In genomic region chr7:104973909-104974415, GRCh38 we compare ENCODE assay signal across 11 cellular contexts. TPM values are rescaled to one million over a fixed set of nuclear protein-coding genes. Genes with fewer than 3 reads are reported as not detected.
DNase-seq lines count a peak whose midpoint lies in the region; ATAC-seq and TF ChIP-seq lines count a peak whose summit lies in the region.
"Had no signal": no experiment of that assay in that cellular context is flagged by ENCODE, and none has a peak within 500 bp of the region (broad histone marks: within the 10 kb centered on the region; RNA-seq: fewer than 3 reads in every experiment).

No MANE protein-coding gene starts in this region.

- peaks cover 95% of the 10 kb centered on the region for H4K20me1 ChIP-seq in BLaER1

- H3K36me3 ChIP-seq in BLaER1: peaks cover 41% of the 10 kb centered on the region

- no peaks in the 10 kb centered on the region for H3K27me3 Mint-ChIP-seq in T-helper 17 cell
- no peaks in the 10 kb centered on the region for H3K27me3 Mint-ChIP-seq in T-cell

- CTCF ChIA-PET in T-cell (lab: Charles Lee): interaction anchor here in 1 of 2 donors (0.6 kb wide), 1 partner anchor 57 kb away, joined by 17 read pairs; no protein-coding TSS in a partner anchor

- H3K9me3 Mint-ChIP-seq in T-cell: no peaks in the 10 kb centered on the region
- H3K9me3 Mint-ChIP-seq: H9; T-helper 2 cell treated with Interferon-gamma antibody and Interleukin-4, amounts not matched to agents 5 μg/mL and 100 μg/mL, for 36 hours had no signal

- TF ChIP-seq CTCF in fibroblast of pulmonary artery (IDR thresholded peaks at IDR 0.05; ENCODE audit: low read length, missing control alignments): no peak

- H3K4me3 Mint-ChIP-seq in T-helper 17 cell (no peak overlapping the region), T-cell (no peak overlapping the region)
- H3K4me3 Mint-ChIP-seq: H9; T-helper 2 cell treated with Interferon-gamma antibody and Interleukin-4, amounts not matched to agents 5 μg/mL and 100 μg/mL, for 36 hours had no signal

- POLR2A ChIA-PET in T-cell (lab: Charles Lee): interaction anchor here (0.6 to 1.0 kb wide), 3 partner anchors 142 to 1902 kb away, joined by 5 to 8 read pairs (median 8); no protein-coding TSS in a partner anchor

- peak overlapping the region; percentile 14; the same call in 1 of the 2 replicates for H3K4me3 ChIP-seq in BLaER1
- no peak overlapping the region for H3K4me3 ChIP-seq in fibroblast of pulmonary artery (replicated peaks; ENCODE audit: low read depth, low read length)

- peak overlapping the region; percentile 45; the same call in 1 of the 2 replicates for H3K27ac ChIP-seq in BLaER1

- peak overlapping the region; percentile 79 for H3K4me2 ChIP-seq in BLaER1

- H3K9ac ChIP-seq in BLaER1: no peak overlapping the region; the same call in 1 of the 2 replicates

- ATAC-seq in T-helper 17 cell: no peak
- no peak for ATAC-seq in T-cell (replicated peaks in 1 of 4)

- H3K27ac Mint-ChIP-seq in T-helper 17 cell (peak overlapping the region; percentile 69), T-cell (no peak overlapping the region)
- H3K27ac Mint-ChIP-seq: T-helper 2 cell treated with Interferon-gamma antibody and Interleukin-4, amounts not matched to agents 5 μg/mL and 100 μg/mL, for 36 hours had no signal

- H3K27me3 ChIP-seq in BLaER1: no peaks in the 10 kb centered on the region

- no peaks in the 10 kb centered on the region for H3K9me3 ChIP-seq in BLaER1
- no peaks in the 10 kb centered on the region for H3K9me3 ChIP-seq in T-helper 17 cell (ENCODE audit: control insufficient read depth, low read length, poor library complexity, severe bottlenecking)

- no peak for DNase-seq in T-helper 17 cell
- peak; percentile 94 for DNase-seq in fibroblast of pulmonary artery (ENCODE audit: low read depth)
- DNase-seq in renal cortical epithelial cell (ENCODE audit: low read depth): peak; percentile 69
- DNase-seq in DMS114 treated with DMSO at 0.1 percent for 48 hours (lab: John Stamatoyannopoulos, UW; ENCODE audit: unreplicated experiment): no peak
- no peak for DNase-seq in kidney tubule cell (ENCODE audit: low spot score)
- no peak for DNase-seq in T-cell
- no peak for DNase-seq in stimulated activated CD4-positive, alpha-beta T cell treated with anti-CD3 and anti-CD28 coated beads, Interleukin-2, amount 100 ng/mL, for 48 hours
- DNase-seq: cerebellar nuclear complex, H9 had no signal

- peaks cover 78% of the 10 kb centered on the region for H3K4me1 ChIP-seq in BLaER1

- H3K36me3 Mint-ChIP-seq in T-helper 17 cell (ENCODE audit: low read depth) (no peaks in the 10 kb centered on the region), T-cell (peaks cover 4% of the 10 kb centered on the region)

- H3K4me1 Mint-ChIP-seq in T-helper 17 cell (no peaks in the 10 kb centered on the region), T-cell (peaks cover 0 to 9% (median 3%) of the 10 kb centered on the region in 3 donors)

RNA-seq across cellular contexts. Expression of gene KMT2E, which starts 40.0 kb away (rescaled TPM):
- total RNA-seq in T-helper 17 cell (100 to 1,000 TPM; 285 to 301 TPM), renal cortical epithelial cell (54.0 and 139 TPM in 2 replicates), T-cell (100 to 1,000 TPM; 164 to 260 (median 169) TPM)

Comparison
In these comparisons a context has a peak if more than half of its experiments do, and no peak if none do; other contexts are left out.
1. DNase-seq: peak in fibroblast of pulmonary artery (single experiment) and renal cortical epithelial cell (single experiment); none in T-helper 17 cell (0 of 3), DMS114 treated with DMSO at 0.1 percent for 48 hours (single experiment), kidney tubule cell (single experiment), T-cell (0 of 34) and stimulated activated CD4-positive, alpha-beta T cell treated with anti-CD3 and anti-CD28 coated beads, Interleukin-2, amount 100 ng/mL, for 48 hours (0 of 2).